In the genomic region with DNA sequence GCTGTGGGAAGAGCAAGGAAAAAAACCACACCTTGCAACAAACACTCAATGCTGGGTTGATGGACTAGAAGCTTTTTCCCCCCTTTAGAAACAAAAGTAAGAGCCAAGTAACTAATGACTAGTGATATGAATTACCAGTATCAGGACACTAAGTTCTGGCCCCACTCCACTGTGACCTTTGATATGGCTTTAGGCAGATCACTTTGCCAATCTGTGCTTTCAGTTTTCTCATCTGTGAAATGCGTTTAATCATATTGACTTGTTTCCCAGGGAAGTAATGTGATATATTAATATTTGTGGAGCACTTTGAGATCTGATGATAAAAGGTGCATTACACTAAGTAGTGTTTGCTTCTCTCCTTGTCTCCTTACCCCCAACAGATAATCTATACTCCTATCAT, we compare ENCODE assay signal across 1 cellular context.
TF ChIP-seq lines count a peak whose summit lies in the region.

No MANE protein-coding gene starts in this region.

TF ChIP-seq in SK-N-SH, 30 proteins besides CTCF, POLR2A, EP300 and RAD21:
- TF ChIP-seq, protein P1, sequence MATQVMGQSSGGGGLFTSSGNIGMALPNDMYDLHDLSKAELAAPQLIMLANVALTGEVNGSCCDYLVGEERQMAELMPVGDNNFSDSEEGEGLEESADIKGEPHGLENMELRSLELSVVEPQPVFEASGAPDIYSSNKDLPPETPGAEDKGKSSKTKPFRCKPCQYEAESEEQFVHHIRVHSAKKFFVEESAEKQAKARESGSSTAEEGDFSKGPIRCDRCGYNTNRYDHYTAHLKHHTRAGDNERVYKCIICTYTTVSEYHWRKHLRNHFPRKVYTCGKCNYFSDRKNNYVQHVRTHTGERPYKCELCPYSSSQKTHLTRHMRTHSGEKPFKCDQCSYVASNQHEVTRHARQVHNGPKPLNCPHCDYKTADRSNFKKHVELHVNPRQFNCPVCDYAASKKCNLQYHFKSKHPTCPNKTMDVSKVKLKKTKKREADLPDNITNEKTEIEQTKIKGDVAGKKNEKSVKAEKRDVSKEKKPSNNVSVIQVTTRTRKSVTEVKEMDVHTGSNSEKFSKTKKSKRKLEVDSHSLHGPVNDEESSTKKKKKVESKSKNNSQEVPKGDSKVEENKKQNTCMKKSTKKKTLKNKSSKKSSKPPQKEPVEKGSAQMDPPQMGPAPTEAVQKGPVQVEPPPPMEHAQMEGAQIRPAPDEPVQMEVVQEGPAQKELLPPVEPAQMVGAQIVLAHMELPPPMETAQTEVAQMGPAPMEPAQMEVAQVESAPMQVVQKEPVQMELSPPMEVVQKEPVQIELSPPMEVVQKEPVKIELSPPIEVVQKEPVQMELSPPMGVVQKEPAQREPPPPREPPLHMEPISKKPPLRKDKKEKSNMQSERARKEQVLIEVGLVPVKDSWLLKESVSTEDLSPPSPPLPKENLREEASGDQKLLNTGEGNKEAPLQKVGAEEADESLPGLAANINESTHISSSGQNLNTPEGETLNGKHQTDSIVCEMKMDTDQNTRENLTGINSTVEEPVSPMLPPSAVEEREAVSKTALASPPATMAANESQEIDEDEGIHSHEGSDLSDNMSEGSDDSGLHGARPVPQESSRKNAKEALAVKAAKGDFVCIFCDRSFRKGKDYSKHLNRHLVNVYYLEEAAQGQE (IDR thresholded peaks at IDR 0.05; ENCODE audit: low read depth, low read length) = no peak
- TF ChIP-seq GATA2 (CRISPR knock-in tag; IDR thresholded peaks at IDR 0.05) (peak; percentile 75), RCOR1 (IDR thresholded peaks at IDR 0.05; ENCODE audit: low read length) (peak; percentile 34; the same call in 1 of the 2 replicates)
